In the genomic region with DNA sequence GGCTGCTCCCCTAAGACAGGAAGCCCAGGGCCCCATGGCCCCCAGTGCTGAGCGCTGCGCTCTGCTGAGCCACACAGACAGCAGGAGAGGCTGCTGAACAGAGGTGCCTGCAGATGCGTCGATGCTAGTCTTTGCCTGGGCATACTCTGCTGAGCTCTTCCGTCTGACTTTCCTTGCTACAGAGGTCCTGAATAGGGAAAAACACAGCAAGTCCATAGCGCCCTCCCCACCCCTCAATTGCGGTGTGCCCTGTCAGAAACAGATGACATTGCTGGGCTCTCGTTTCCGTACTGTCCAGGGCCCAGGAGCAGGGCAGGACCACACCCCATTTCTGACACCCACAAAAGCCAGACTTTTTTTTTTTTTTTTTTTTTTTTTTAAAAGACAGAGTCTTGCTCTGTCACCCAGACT, we compare ENCODE assay signal across 9 cellular contexts.
DNase-seq lines count a peak whose midpoint lies in the region; ATAC-seq lines count a peak whose summit lies in the region.
"Had no signal": no experiment of that assay in that cellular context is flagged by ENCODE, and none has a peak within 500 bp of the region (broad histone marks: within the 10 kb centered on the region; RNA-seq: fewer than 3 reads in every experiment).

No MANE protein-coding gene starts in this region.

- peaks cover 21% of the 10 kb centered on the region for H3K4me1 Mint-ChIP-seq in activated CD4-positive, alpha-beta T cell treated with anti-CD3 and anti-CD28 coated beads for 36 hours
- peaks cover 28% of the 10 kb centered on the region for H3K4me1 Mint-ChIP-seq in activated T-cell treated with anti-CD3 and anti-CD28 coated beads, Interleukin-2, amount 50 U/mL, for 4 hours (ENCODE audit: low read depth)
- peaks cover 34% of the 10 kb centered on the region for H3K4me1 Mint-ChIP-seq in stimulated activated effector memory CD8-positive, alpha-beta T cell treated with anti-CD3 and anti-CD28 coated beads, Interleukin-12 subunit alpha, Interleukin-12 subunit beta, amount 100 ng/mL, for 72 hours

- no peak overlapping the region for H3K27ac ChIP-seq in aorta (ENCODE audit: low read depth in 1 of 2, low read length in 2 of 2)

- peak; percentile 78 for ATAC-seq in activated CD4-positive, alpha-beta T cell treated with anti-CD3 and anti-CD28 coated beads for 36 hours
- ATAC-seq in HG02884 (IDR thresholded peaks at IDR 0.05; ENCODE audit: unreplicated experiment) = peak; percentile 61
- peak; percentile 79 to 85 for ATAC-seq in activated T-cell treated with anti-CD3 and anti-CD28 coated beads, Interleukin-2, amount 50 U/mL, for 4 hours
- ATAC-seq in stimulated activated effector memory CD8-positive, alpha-beta T cell treated with anti-CD3 and anti-CD28 coated beads, Interleukin-12 subunit alpha, Interleukin-12 subunit beta, amount 100 ng/mL, for 72 hours = peak; percentile 93
- no peak for ATAC-seq in aorta (ENCODE audit: low FRiP score)

- no peak overlapping the region for H3K4me3 ChIP-seq in aorta (ENCODE audit: low read length in 2 of 2)

- POLR2A ChIA-PET in activated CD4-positive, alpha-beta T cell treated with anti-CD3 and anti-CD28 coated beads for 36 hours (lab: Charles Lee) = no interaction called here

- DNase-seq in activated CD4-positive, alpha-beta T cell treated with anti-CD3 and anti-CD28 coated beads for 36 hours = peak; percentile 41
- no peak for DNase-seq in activated CD4-positive, alpha-beta T cell treated with anti-CD3 and anti-CD28 coated beads for 48 hours
- no peak for DNase-seq in activated T-cell treated with anti-CD3 and anti-CD28 coated beads, Interleukin-2, amount 50 U/mL, for 4 hours
- DNase-seq in stimulated activated effector memory CD8-positive, alpha-beta T cell treated with anti-CD3 and anti-CD28 coated beads, Interleukin-12 subunit alpha, Interleukin-12 subunit beta, amount 100 ng/mL, for 72 hours (ENCODE audit: low spot score in 2 of 2) = no peak
- DNase-seq in NCI-H1930 (lab: John Stamatoyannopoulos, UW) (no peak), NCI-H774 (lab: John Stamatoyannopoulos, UW) (no peak), aorta (no peak)
- DNase-seq: central memory CD4-positive, alpha-beta T cell had no signal

- H3K4me3 Mint-ChIP-seq in activated CD4-positive, alpha-beta T cell treated with anti-CD3 and anti-CD28 coated beads for 36 hours = no peak overlapping the region
- no peak overlapping the region for H3K4me3 Mint-ChIP-seq in activated T-cell treated with anti-CD3 and anti-CD28 coated beads, Interleukin-2, amount 50 U/mL, for 4 hours
- peak overlapping the region; percentile 44 for H3K4me3 Mint-ChIP-seq in stimulated activated effector memory CD8-positive, alpha-beta T cell treated with anti-CD3 and anti-CD28 coated beads, Interleukin-12 subunit alpha, Interleukin-12 subunit beta, amount 100 ng/mL, for 72 hours

- CTCF ChIA-PET in activated CD4-positive, alpha-beta T cell treated with anti-CD3 and anti-CD28 coated beads for 36 hours (lab: Charles Lee) = interaction anchor here (0.6 kb wide), 1 partner anchor 572 kb away, joined by 3 read pairs; no protein-coding TSS in a partner anchor

- no peaks in the 10 kb centered on the region for H3K4me1 ChIP-seq in aorta (ENCODE audit: control insufficient read depth in 1 of 2, insufficient read depth in 2 of 2, low read length in 2 of 2)

- no peaks in the 10 kb centered on the region for H3K27me3 Mint-ChIP-seq in activated CD4-positive, alpha-beta T cell treated with anti-CD3 and anti-CD28 coated beads for 36 hours
- H3K27me3 Mint-ChIP-seq in activated T-cell treated with anti-CD3 and anti-CD28 coated beads, Interleukin-2, amount 50 U/mL, for 4 hours (ENCODE audit: low read depth) = no peaks in the 10 kb centered on the region

- intact Hi-C loops in activated CD4-positive, alpha-beta T cell treated with anti-CD3 and anti-CD28 coated beads for 36 hours (cut with DNase I, micrococcal nuclease) = no loop called here
- intact Hi-C loops in aorta (cut with DNase I) = no loop called here

- 90 to 91% methylated on average over 9 of the region's 9 CpGs for WGBS in aorta, 2 donors

- no peaks in the 10 kb centered on the region for H3K9me3 Mint-ChIP-seq in activated CD4-positive, alpha-beta T cell treated with anti-CD3 and anti-CD28 coated beads for 36 hours (ENCODE audit: low read depth)
- H3K9me3 Mint-ChIP-seq in activated T-cell treated with anti-CD3 and anti-CD28 coated beads, Interleukin-2, amount 50 U/mL, for 4 hours = no peaks in the 10 kb centered on the region
- no peaks in the 10 kb centered on the region for H3K9me3 Mint-ChIP-seq in stimulated activated effector memory CD8-positive, alpha-beta T cell treated with anti-CD3 and anti-CD28 coated beads, Interleukin-12 subunit alpha, Interleukin-12 subunit beta, amount 100 ng/mL, for 72 hours

- H3K36me3 ChIP-seq in aorta (ENCODE audit: control insufficient read depth in 1 of 2, insufficient read depth in 2 of 2, low read length in 1 of 2) = peaks cover 6 to 11% of the 10 kb centered on the region in 2 donors

- no peaks in the 10 kb centered on the region for H3K27me3 ChIP-seq in aorta (ENCODE audit: control insufficient read depth in 1 of 2, insufficient read depth in 2 of 2, low read length in 1 of 2)

- no peaks in the 10 kb centered on the region for H3K9me3 ChIP-seq in aorta (ENCODE audit: control insufficient read depth, low read length)

- peaks cover 26% of the 10 kb centered on the region for H3K36me3 Mint-ChIP-seq in activated CD4-positive, alpha-beta T cell treated with anti-CD3 and anti-CD28 coated beads for 36 hours (ENCODE audit: low read depth)
- H3K36me3 Mint-ChIP-seq in activated T-cell treated with anti-CD3 and anti-CD28 coated beads, Interleukin-2, amount 50 U/mL, for 4 hours (ENCODE audit: insufficient read depth) = peaks cover 29% of the 10 kb centered on the region
- peaks cover 61% of the 10 kb centered on the region for H3K36me3 Mint-ChIP-seq in stimulated activated effector memory CD8-positive, alpha-beta T cell treated with anti-CD3 and anti-CD28 coated beads, Interleukin-12 subunit alpha, Interleukin-12 subunit beta, amount 100 ng/mL, for 72 hours

- peak overlapping the region; percentile 43 for H3K27ac Mint-ChIP-seq in activated CD4-positive, alpha-beta T cell treated with anti-CD3 and anti-CD28 coated beads for 36 hours
- H3K27ac Mint-ChIP-seq in stimulated activated effector memory CD8-positive, alpha-beta T cell treated with anti-CD3 and anti-CD28 coated beads, Interleukin-12 subunit alpha, Interleukin-12 subunit beta, amount 100 ng/mL, for 72 hours = peak overlapping the region; percentile 74
